ENCODE assay signal across 9 cellular contexts in the genomic region with DNA sequence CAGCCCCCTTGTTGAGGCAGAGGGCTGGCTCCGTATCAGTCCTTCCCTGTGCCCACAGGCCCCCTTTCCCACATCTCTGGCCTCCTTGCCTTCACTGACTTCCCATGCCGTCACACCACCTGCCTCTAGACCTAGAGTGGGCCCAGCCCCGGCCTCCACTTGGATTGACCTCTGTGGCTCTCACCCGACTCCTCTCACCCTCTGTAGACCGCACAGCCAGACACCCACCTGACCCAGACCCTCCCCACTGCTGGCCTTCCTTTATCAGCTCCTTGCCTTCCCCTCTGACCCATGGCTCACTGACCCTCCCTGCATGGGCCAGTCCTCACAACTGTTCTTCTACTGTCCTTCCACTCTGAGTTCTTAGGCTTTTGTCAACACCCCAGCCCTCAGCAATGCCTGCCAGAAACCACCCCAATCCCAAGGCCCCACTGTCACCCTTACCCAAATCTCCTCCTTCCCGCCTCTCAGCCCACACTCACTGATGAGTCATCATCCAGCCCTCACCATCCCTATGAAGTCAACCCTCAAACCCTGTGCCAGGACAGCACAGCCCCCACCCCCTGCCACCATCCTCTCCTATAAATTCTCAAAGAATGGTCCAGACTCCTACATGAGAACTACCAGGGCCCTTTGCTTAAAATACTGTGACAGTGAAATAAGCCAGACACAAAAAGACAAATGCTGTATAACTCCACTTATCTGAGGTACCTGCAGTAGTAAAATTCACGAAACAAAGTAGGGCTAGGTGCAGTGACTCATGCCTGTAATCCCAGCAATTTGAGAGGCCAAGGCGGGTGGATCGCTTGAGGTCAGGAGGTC. TPM values are rescaled to one million over a fixed set of nuclear protein-coding genes. Genes with fewer than 3 reads are reported as not detected.
DNase-seq lines count a peak whose midpoint lies in the region; ATAC-seq and TF ChIP-seq lines count a peak whose summit lies in the region.
"Had no signal": no experiment of that assay in that cellular context is flagged by ENCODE, and none has a peak within 500 bp of the region (broad histone marks: within the 10 kb centered on the region; RNA-seq: fewer than 3 reads in every experiment).

No MANE protein-coding gene starts in this region.

- DNase-seq in HS-27A (ENCODE audit: low read depth), result peak; percentile 96
- peak; percentile 73 for DNase-seq in SW480 (ENCODE audit: low spot score)
- DNase-seq in foreskin keratinocyte, result peak; percentile 7 to 41
- peak; percentile 46 for DNase-seq in stromal cell of bone marrow (ENCODE audit: low read depth)
- no peak for DNase-seq in GM19238 (ENCODE audit: insufficient read length, low spot score)
- no peak for DNase-seq in HAP-1 (ENCODE audit: low spot score in 2 of 2)
- DNase-seq: activated naive CD8-positive, alpha-beta T cell treated with anti-CD3 and anti-CD28 coated beads for 36 hours; retina had no signal

- H3K27ac ChIP-seq in foreskin keratinocyte, result no peak overlapping the region

- no peak for TF ChIP-seq CTCF in foreskin keratinocyte (conservative IDR thresholded peaks at IDR 0.05)

- no peaks in the 10 kb centered on the region for H3K36me3 ChIP-seq in HAP-1 (replicated peaks)

- in situ Hi-C loops in HAP-1 (cut with MboI; ENCODE audit: low sequenced_read_pairs), result loop anchor here (10.0 kb wide), 1 partner anchor 57 kb away; a partner anchor contains a TSS

- no peak overlapping the region for H3K4me3 ChIP-seq in HAP-1

- peak; percentile 72 for ATAC-seq in foreskin keratinocyte
- no peak for ATAC-seq in GM21825 (IDR thresholded peaks at IDR 0.05; ENCODE audit: unreplicated experiment)

- peaks cover 7% of the 10 kb centered on the region for H3K4me1 ChIP-seq in foreskin keratinocyte
- H3K4me1 ChIP-seq in HAP-1, result no peaks in the 10 kb centered on the region

- H3K27me3 ChIP-seq in foreskin keratinocyte (no peaks in the 10 kb centered on the region), HAP-1 (ENCODE audit: low read depth) (no peaks in the 10 kb centered on the region)

- no peaks in the 10 kb centered on the region for H3K9me3 ChIP-seq in HAP-1

RNA-seq across cellular contexts. Expression of a gene that starts 53.4 kb away (rescaled TPM):
- not detected in 2 replicates for total RNA-seq in foreskin keratinocyte
- polyA plus RNA-seq in foreskin keratinocyte, result not detected in 2 replicates
- total RNA-seq: activated naive CD8-positive, alpha-beta T cell treated with anti-CD3 and anti-CD28 coated beads for 36 hours had no signal

Comparison
In these comparisons a context has a peak if more than half of its experiments do, and no peak if none do; other contexts are left out.
1. DNase-seq: peak in HS-27A (single experiment), SW480 (single experiment), foreskin keratinocyte (2 of 2) and stromal cell of bone marrow (single experiment); none in GM19238 (single experiment) and HAP-1 (0 of 2).